14 cellular contexts compared by ENCODE assay signal in genomic region chr17:29379084-29379811, GRCh38. TPM values are rescaled to one million over a fixed set of nuclear protein-coding genes. Genes with fewer than 3 reads are reported as not detected.
DNase-seq lines count a peak whose midpoint lies in the region; FAIRE-seq and TF ChIP-seq lines count a peak whose summit lies in the region.
"Had no signal": no experiment of that assay in that cellular context is flagged by ENCODE, and none has a peak within 500 bp of the region (broad histone marks: within the 10 kb centered on the region; RNA-seq: fewer than 3 reads in every experiment).

No MANE protein-coding gene starts in this region.

- H3K36me3 Mint-ChIP-seq in neural crest cell (ENCODE audit: low read depth): no peaks in the 10 kb centered on the region

- no peaks in the 10 kb centered on the region for H3K9me3 Mint-ChIP-seq in neural crest cell

- H3K4me3 Mint-ChIP-seq in neural crest cell: no peak overlapping the region

- peak overlapping the region; percentile 8 for H3K27ac Mint-ChIP-seq in neural crest cell (ENCODE audit: unreplicated experiment)

- no peak for FAIRE-seq in frontal cortex (lab: Jason Lieb, UNC)
- FAIRE-seq: GM12892 had no signal

- TF ChIP-seq CTCF in neural crest cell (conservative IDR thresholded peaks at IDR 0.05): no peak

- no peaks in the 10 kb centered on the region for H3K27me3 Mint-ChIP-seq in neural crest cell (ENCODE audit: low read depth)

- DNase-seq in DMS153 treated with DMSO at 0.1 percent for 48 hours (lab: John Stamatoyannopoulos, UW; ENCODE audit: unreplicated experiment) (peak; percentile 26), NCI-H146 treated with DMSO at 0.1 percent for 48 hours (lab: John Stamatoyannopoulos, UW; ENCODE audit: unreplicated experiment) (peak; percentile 24), dermis microvascular lymphatic vessel endothelial cell (ENCODE audit: low read depth in 2 of 2) (peak; percentile 68 to 73), neural crest cell (ENCODE audit: low read depth, low spot score) (no peak), RPMI8226 (no peak), SK-N-DZ (ENCODE audit: low spot score) (no peak), frontal cortex (ENCODE audit: low spot score in 2 of 2) (no peak)
- DNase-seq in activated CD8-positive, alpha-beta memory T cell treated with anti-CD3 and anti-CD28 coated beads for 24 hours: no peak
- DNase-seq: activated CD4-positive, CD25-positive, alpha-beta regulatory T cell; effector CD8-positive, alpha-beta T cell; MM.1S; stimulated activated CD4-positive, alpha-beta T cell treated with anti-CD3 and anti-CD28 coated beads, Interleukin-4, amount 100 ng/mL, for 1 hour; thyroid gland had no signal

- peaks cover 36% of the 10 kb centered on the region for H3K4me1 Mint-ChIP-seq in neural crest cell

RNA-seq across cellular contexts. Expression of gene TAOK1, which starts 10.9 kb away (rescaled TPM):
- total RNA-seq in dermis microvascular lymphatic vessel endothelial cell (40.6 and 46.5 TPM in 2 replicates), neural crest cell (80.9 and 81.9 TPM in 2 replicates), frontal cortex (127 TPM)
- 20.3 and 21.9 TPM in 2 replicates for polyA plus RNA-seq in SK-N-DZ (2014; cell fraction: cytosol; rRNA removed)
- polyA plus RNA-seq in SK-N-DZ (2014; cell fraction: nucleus; rRNA removed): 24.0 and 34.9 TPM in 2 replicates

Comparison
In these comparisons a context has a peak if more than half of its experiments do, and no peak if none do; other contexts are left out.
1. DNase-seq: peak in DMS153 treated with DMSO at 0.1 percent for 48 hours (single experiment), NCI-H146 treated with DMSO at 0.1 percent for 48 hours (single experiment) and dermis microvascular lymphatic vessel endothelial cell (2 of 2); none in neural crest cell (single experiment), RPMI8226 (single experiment), SK-N-DZ (single experiment), frontal cortex (0 of 2) and activated CD8-positive, alpha-beta memory T cell treated with anti-CD3 and anti-CD28 coated beads for 24 hours (single experiment).